In genomic region chr19:13014921-13015280, GRCh38 we compare ENCODE assay signal across 12 cellular contexts. TPM values are rescaled to one million over a fixed set of nuclear protein-coding genes. Genes with fewer than 3 reads are reported as not detected.
A peak's percentile ranks its signal among the peaks of the same experiment; 100 is the strongest.
DNase-seq lines count a peak whose midpoint lies in the region; ATAC-seq and TF ChIP-seq lines count a peak whose summit lies in the region.
"Had no signal": no experiment of that assay in that cellular context is flagged by ENCODE, and none has a peak within 500 bp of the region (broad histone marks: within the 10 kb centered on the region; RNA-seq: fewer than 3 reads in every experiment).

No MANE protein-coding gene starts in this region.

- peaks cover 78% of the 10 kb centered on the region for H3K27me3 Mint-ChIP-seq in central memory CD8-positive, alpha-beta T cell
- peaks cover 49 to 72% of the 10 kb centered on the region in 2 donors for H3K27me3 Mint-ChIP-seq in stimulated activated naive B cell treated with anti-CD40 and anti-IgM and Interleukin-4, amounts not matched to agents 10 μg/mL and 1 μg/mL and 100 μg/mL, for 72 hours

- ATAC-seq in Right ventricle myocardium superior (ENCODE audit: poor library complexity) = no peak
- ATAC-seq in central memory CD8-positive, alpha-beta T cell (replicated peaks; ENCODE audit: extremely low read depth, poor library complexity, severe bottlenecking) = no peak
- ATAC-seq in stimulated activated naive B cell treated with anti-CD40 and anti-IgM and Interleukin-4, amounts not matched to agents 10 μg/mL and 1 μg/mL and 100 μg/mL, for 72 hours (replicated peaks) = no peak
- ATAC-seq: stimulated activated effector memory CD8-positive, alpha-beta T cell treated with anti-CD3 and anti-CD28 coated beads, Interleukin-12 subunit alpha, Interleukin-12 subunit beta, amount 100 ng/mL, for 72 hours had no signal

- no peak overlapping the region for H2AK5ac ChIP-seq in neuronal stem cell (ENCODE audit: low read depth, low read length)

- TF ChIP-seq CTCF in right atrium auricular region (IDR thresholded peaks at IDR 0.05) (no peak), vagina (IDR thresholded peaks at IDR 0.05) (no peak)

- H2AFZ ChIP-seq in neuronal stem cell (ENCODE audit: low read length) = no peak overlapping the region

- no peak overlapping the region for H3K27ac Mint-ChIP-seq in central memory CD8-positive, alpha-beta T cell (ENCODE audit: low read depth)
- no peak overlapping the region for H3K27ac Mint-ChIP-seq in stimulated activated naive B cell treated with anti-CD40 and anti-IgM and Interleukin-4, amounts not matched to agents 10 μg/mL and 1 μg/mL and 100 μg/mL, for 72 hours
- H3K27ac Mint-ChIP-seq: stimulated activated effector memory CD8-positive, alpha-beta T cell treated with anti-CD3 and anti-CD28 coated beads, Interleukin-12 subunit alpha, Interleukin-12 subunit beta, amount 100 ng/mL, for 72 hours had no signal

- peak overlapping the region; percentile 85 for H3K4me3 Mint-ChIP-seq in central memory CD8-positive, alpha-beta T cell
- H3K4me3 Mint-ChIP-seq in stimulated activated naive B cell treated with anti-CD40 and anti-IgM and Interleukin-4, amounts not matched to agents 10 μg/mL and 1 μg/mL and 100 μg/mL, for 72 hours = no peak overlapping the region

- no peak overlapping the region for H2BK120ac ChIP-seq in neuronal stem cell (ENCODE audit: low read depth, low read length)

- H3K9ac ChIP-seq in neuronal stem cell (ENCODE audit: low read depth, low read length, poor library complexity) = no peak overlapping the region

- H3K4ac ChIP-seq in neuronal stem cell (ENCODE audit: low read length) = no peak overlapping the region

- peaks cover 6% of the 10 kb centered on the region for H3K79me1 ChIP-seq in neuronal stem cell (ENCODE audit: low read depth, low read length)

- H3K9me3 Mint-ChIP-seq in central memory CD8-positive, alpha-beta T cell = no peaks in the 10 kb centered on the region
- no peaks in the 10 kb centered on the region for H3K9me3 Mint-ChIP-seq in stimulated activated naive B cell treated with anti-CD40 and anti-IgM and Interleukin-4, amounts not matched to agents 10 μg/mL and 1 μg/mL and 100 μg/mL, for 72 hours
- H3K9me3 Mint-ChIP-seq: stimulated activated effector memory CD8-positive, alpha-beta T cell treated with anti-CD3 and anti-CD28 coated beads, Interleukin-12 subunit alpha, Interleukin-12 subunit beta, amount 100 ng/mL, for 72 hours had no signal

- H4K91ac ChIP-seq in neuronal stem cell (ENCODE audit: low read depth, low read length, poor library complexity) = no peak overlapping the region

- DNase-seq in right atrium auricular region (ENCODE audit: low spot score) (no peak), Right ventricle myocardium superior (no peak), neuronal stem cell (ENCODE audit: low spot score) (no peak), vagina (ENCODE audit: extremely low spot score in 2 of 2) (no peak), NCI-H1930 (lab: John Stamatoyannopoulos, UW) (no peak), NCI-H446 treated with DMSO at 0.1 percent for 48 hours (lab: John Stamatoyannopoulos, UW) (no peak)
- no peak for DNase-seq in central memory CD8-positive, alpha-beta T cell (ENCODE audit: low spot score in 2 of 2)
- no peak for DNase-seq in stimulated activated naive B cell treated with anti-CD40 and anti-IgM and Interleukin-4, amounts not matched to agents 10 μg/mL and 1 μg/mL and 100 μg/mL, for 72 hours
- DNase-seq: activated CD8-positive, alpha-beta memory T cell treated with anti-CD3 and anti-CD28 coated beads for 24 hours; NCI-H1436; T-helper 2 cell had no signal

- H3K18ac ChIP-seq in neuronal stem cell (ENCODE audit: low read length) = peak overlapping the region; percentile 22

- intact Hi-C loops in Right ventricle myocardium superior (cut with DNase I) (no loop called here), vagina (cut with DNase I) (loop anchor here (5.0 kb wide), 1 partner anchor 47 kb away; no protein-coding TSS in a partner anchor)

- H3K4me3 ChIP-seq in right atrium auricular region (peak overlapping the region in 1 of 2 donors; percentile 42), neuronal stem cell (ENCODE audit: low read length in 2 of 2) (no peak overlapping the region), vagina (peak overlapping the region; percentile 47 to 50)

- H2BK12ac ChIP-seq in neuronal stem cell (ENCODE audit: low read length) = peak overlapping the region; percentile 6

- no peak overlapping the region for H2BK5ac ChIP-seq in neuronal stem cell (ENCODE audit: low read length)

- peak overlapping the region; percentile 76 to 98 for H3K27ac ChIP-seq in right atrium auricular region
- H3K27ac ChIP-seq in neuronal stem cell (replicated peaks; ENCODE audit: low read length) = no peak overlapping the region
- peak overlapping the region; percentile 99 for H3K27ac ChIP-seq in vagina

- peaks cover 24% of the 10 kb centered on the region for H3K4me1 Mint-ChIP-seq in central memory CD8-positive, alpha-beta T cell
- peaks cover 36 to 56% of the 10 kb centered on the region in 2 donors for H3K4me1 Mint-ChIP-seq in stimulated activated naive B cell treated with anti-CD40 and anti-IgM and Interleukin-4, amounts not matched to agents 10 μg/mL and 1 μg/mL and 100 μg/mL, for 72 hours

- no peak overlapping the region for H4K8ac ChIP-seq in neuronal stem cell (ENCODE audit: low read depth, low read length)

- H3K14ac ChIP-seq in neuronal stem cell (ENCODE audit: low read length) = peak overlapping the region; percentile 27

- H2BK15ac ChIP-seq in neuronal stem cell (ENCODE audit: low read length) = no peak overlapping the region

- H3K4me1 ChIP-seq in right atrium auricular region (peaks cover 0 to 91% of the 10 kb centered on the region in 2 donors), neuronal stem cell (ENCODE audit: control insufficient read depth in 2 of 2, insufficient read depth in 1 of 2, low read depth in 1 of 2, low read length in 2 of 2) (peaks cover 3 to 4% of the 10 kb centered on the region in 2 donors), vagina (peaks cover 97% of the 10 kb centered on the region)

- H3K27me3 ChIP-seq in right atrium auricular region (no peaks in the 10 kb centered on the region), neuronal stem cell (ENCODE audit: control insufficient read depth in 3 of 3, insufficient read depth in 3 of 3, low read depth in 1 of 3, low read length in 3 of 3) (peaks cover 71 to 99% (median 99%) of the 10 kb centered on the region in 3 experiments), vagina (no peaks in the 10 kb centered on the region)

- H3K9me3 ChIP-seq in right atrium auricular region (no peaks in the 10 kb centered on the region), neuronal stem cell (replicated peaks in 1 of 2; ENCODE audit: control insufficient read depth in 2 of 2, insufficient read depth in 1 of 2, low read depth in 1 of 2, low read length in 2 of 2) (peaks cover 7 to 13% of the 10 kb centered on the region in 2 donors), vagina (no peaks in the 10 kb centered on the region)

- H3K36me3 Mint-ChIP-seq in central memory CD8-positive, alpha-beta T cell (ENCODE audit: insufficient read depth) = peaks cover 11% of the 10 kb centered on the region
- peaks cover 3 to 7% of the 10 kb centered on the region in 2 donors for H3K36me3 Mint-ChIP-seq in stimulated activated naive B cell treated with anti-CD40 and anti-IgM and Interleukin-4, amounts not matched to agents 10 μg/mL and 1 μg/mL and 100 μg/mL, for 72 hours

- H3K4me2 ChIP-seq in neuronal stem cell (ENCODE audit: insufficient read depth, low read length, poor library complexity, severe bottlenecking) = no peak overlapping the region

- peak overlapping the region; percentile 59 for H3K23ac ChIP-seq in neuronal stem cell (ENCODE audit: low read depth, low read length, poor library complexity)

- H3K36me3 ChIP-seq in right atrium auricular region = no peaks in the 10 kb centered on the region
- H3K36me3 ChIP-seq in neuronal stem cell (replicated peaks in 1 of 2; ENCODE audit: control insufficient read depth in 2 of 2, insufficient read depth in 2 of 2, low read length in 2 of 2) = no peaks in the 10 kb centered on the region
- H3K36me3 ChIP-seq in vagina = no peaks in the 10 kb centered on the region

- WGBS in neuronal stem cell (ENCODE audit: extremely low coverage in 2 of 2, insufficient read length in 2 of 2, insufficient replicate concordance in 1 of 2), 2 donors = no CpG with 5 or more reads among the region's 4 CpGs

- no peak for TF ChIP-seq POLR2A in vagina (IDR thresholded peaks at IDR 0.05)

RNA-seq across cellular contexts. Expression of gene NFIX, which starts 19.6 kb away (rescaled TPM):
- total RNA-seq in right atrium auricular region (10 to 100 TPM; 56.5 to 69.8 TPM), Right ventricle myocardium superior (160 TPM), vagina (81.8 TPM)
- polyA plus RNA-seq in neuronal stem cell (2013, experiment 1 of 2) = 0.07 TPM
- 0.07 TPM for polyA plus RNA-seq in neuronal stem cell (2013, experiment 2 of 2)

RNA-seq across cellular contexts. Expression of gene DAND5, which starts 45.5 kb away (rescaled TPM):
- total RNA-seq in right atrium auricular region (10 to 100 TPM in 1 of 2 donors, 1 to 10 TPM in 1; 2.9 to 10.7 TPM), Right ventricle myocardium superior (9.1 TPM), vagina (not detected)
- 0.03 TPM for polyA plus RNA-seq in neuronal stem cell (2013, experiment 1 of 2)
- 0.03 TPM for polyA plus RNA-seq in neuronal stem cell (2013, experiment 2 of 2)

RNA-seq across cellular contexts. Expression of gene GADD45GIP1, which starts 57.9 kb away (rescaled TPM):
- total RNA-seq in right atrium auricular region (10 to 100 TPM; 48.5 to 58.7 TPM), Right ventricle myocardium superior (31.1 TPM), vagina (80.3 TPM)
- polyA plus RNA-seq in neuronal stem cell (2013, experiment 1 of 2) = 34.0 TPM
- 31.8 TPM for polyA plus RNA-seq in neuronal stem cell (2013, experiment 2 of 2)

Comparison
In these comparisons a context has a peak if more than half of its experiments do, and no peak if none do; other contexts are left out.
1. H3K4me3 ChIP-seq: peak in vagina (2 of 2); none in neuronal stem cell (0 of 2).